ENCODE assay signal across 20 cellular contexts in genomic region chr2:240868286-240869108, GRCh38. TPM values are rescaled to one million over a fixed set of nuclear protein-coding genes. Genes with fewer than 3 reads are reported as not detected.
DNase-seq lines count a peak whose midpoint lies in the region; ATAC-seq and TF ChIP-seq lines count a peak whose summit lies in the region.
"Had no signal": no experiment of that assay in that cellular context is flagged by ENCODE, and none has a peak within 500 bp of the region (broad histone marks: within the 10 kb centered on the region; RNA-seq: fewer than 3 reads in every experiment).

Gene AGXT, plus strand, starts transcription at chr2:240868824. Its CDS starts 42 bp downstream, at chr2:240868866.

- TF ChIP-seq POLR2A in NB4 (IDR thresholded peaks at IDR 0.05; ENCODE audit: extremely low read depth, insufficient read length) (no peak), right lobe of liver (IDR thresholded peaks at IDR 0.05) (peak; percentile 87)

- no peaks in the 10 kb centered on the region for H3K9me3 ChIP-seq in GM23248 (ENCODE audit: low read depth)
- no peaks in the 10 kb centered on the region for H3K9me3 ChIP-seq in right lobe of liver
- H3K9me3 ChIP-seq: pancreas had no signal

- no peaks in the 10 kb centered on the region for H3F3A ChIP-seq in GM23248 (ENCODE audit: insufficient read depth)

- H2AFZ ChIP-seq in GM23248: no peak within 1 kb of the TSS

- peaks cover 8% of the 10 kb centered on the region for H3K27me3 ChIP-seq in GM23248 (replicated peaks; ENCODE audit: insufficient read depth)
- H3K27me3 ChIP-seq in right lobe of liver: no peaks in the 10 kb centered on the region
- H3K27me3 ChIP-seq: pancreas had no signal

- H3K36me3 ChIP-seq in GM23248 (ENCODE audit: low read depth) (no peaks in the 10 kb centered on the region), right lobe of liver (peaks cover 0 to 39% (median 7%) of the 10 kb centered on the region in 4 donors)
- H3K36me3 ChIP-seq: pancreas had no signal

- 58 to 63% methylated on average over 18 to 21 of the region's 21 CpGs for WGBS in GM23248 (ENCODE audit: low coverage in 1 of 2, low lambda C conversion rate in 2 of 2, missing lambda C conversion rate in 2 of 2), 2 experiments
- WGBS in right lobe of liver (ENCODE audit: insufficient coverage, low coverage, low lambda C conversion rate, missing lambda C conversion rate): 27% methylated on average over 11 of the region's 21 CpGs

- H3K27ac ChIP-seq in GM23248 (no peak within 1 kb of the TSS), right lobe of liver (peak within 1 kb of the TSS; percentile 59 to 96 (median 70))
- H3K27ac ChIP-seq: pancreas had no signal

- in situ Hi-C loops in GM23248 (cut with MboI): no loop called here

- no peak within 1 kb of the TSS for H3K9ac ChIP-seq in GM23248

- TF ChIP-seq CTCF in NB4 (IDR thresholded peaks at IDR 0.05; ENCODE audit: low read depth, low read length) (no peak), right lobe of liver (IDR thresholded peaks at IDR 0.05) (no peak)

- intact Hi-C loops in right lobe of liver (cut with DNase I): no loop called here

- peak; percentile 32 for DNase-seq in GM23248
- DNase-seq in NB4 (ENCODE audit: low read depth): peak; percentile 92
- peak; percentile 23 for DNase-seq in SW480 (ENCODE audit: low spot score)
- peak; percentile 84 to 96 (median 94) for DNase-seq in right lobe of liver
- DNase-seq in activated CD4-positive, alpha-beta T cell treated with anti-CD3 and anti-CD28 coated beads for 4 hours: no peak
- DNase-seq in activated CD4-positive, CD25-positive, alpha-beta regulatory T cell treated with anti-CD3 and anti-CD28 coated beads, Interleukin-2, amount 50 U/mL, for 72 hours: no peak
- DNase-seq: activated CD8-positive, alpha-beta T cell treated with anti-CD3 and anti-CD28 coated beads for 36 hours; CD8-positive, alpha-beta T cell; NCI-H526 treated with DMSO at 0.1 percent for 48 hours; stimulated activated CD4-positive, alpha-beta T cell treated with anti-CD3 and anti-CD28 coated beads, Interleukin-4, amount 100 ng/mL, for 24 hours; stimulated activated naive CD8-positive, alpha-beta T cell treated with anti-CD3 and anti-CD28 coated beads, Interleukin-15, amount 100 ng/mL, for 72 hours had no signal

- no peaks in the 10 kb centered on the region for H3K9me2 ChIP-seq in GM23248 (ENCODE audit: insufficient read depth)

- no peaks in the 10 kb centered on the region for H3K4me1 ChIP-seq in GM23248 (ENCODE audit: insufficient read depth)
- H3K4me1 ChIP-seq in right lobe of liver: peaks cover 0 to 46% (median 21%) of the 10 kb centered on the region in 4 donors
- H3K4me1 ChIP-seq: pancreas had no signal

- no peaks in the 10 kb centered on the region for H3K79me2 ChIP-seq in GM23248 (ENCODE audit: insufficient read depth)

- no peaks in the 10 kb centered on the region for H4K20me1 ChIP-seq in GM23248 (ENCODE audit: insufficient read depth)

- ATAC-seq in right lobe of liver (peak; percentile 58 to 76 (median 72)), HG02642 (IDR thresholded peaks at IDR 0.05; ENCODE audit: poor library complexity, unreplicated experiment) (no peak), HG02623 (IDR thresholded peaks at IDR 0.05; ENCODE audit: unreplicated experiment) (no peak)
- ATAC-seq: activated CD8-positive, alpha-beta T cell treated with anti-CD3 and anti-CD28 coated beads for 36 hours; CD8-positive, alpha-beta T cell; K562; pancreas; stimulated activated naive CD8-positive, alpha-beta T cell treated with anti-CD3 and anti-CD28 coated beads, Interleukin-15, amount 100 ng/mL, for 72 hours had no signal

- no peak within 1 kb of the TSS for H3K4me2 ChIP-seq in GM23248 (ENCODE audit: unreplicated experiment)

- H3K4me3 ChIP-seq in GM23248 (no peak within 1 kb of the TSS), NB4 (ENCODE audit: low read depth, low read length) (no peak within 1 kb of the TSS), right lobe of liver (peak within 1 kb of the TSS; percentile 57 to 93 (median 92))
- H3K4me3 ChIP-seq: K562, pancreas had no signal

RNA-seq across cellular contexts. Expression of gene AGXT, which starts in this region (rescaled TPM):
- total RNA-seq in GM23248 (2014; rRNA removed; shearing (Covaris generic)): not detected in 2 replicates
- polyA plus RNA-seq in GM23248 (2016; fragmentation: Nextera tagmentation; extraction: Ambion mirVana): not detected in 2 replicates
- 1,000 to 10,000 TPM in 4 of 6 experiments, 100 to 1,000 TPM in 2; 744 to 1,833 (median 1,254) TPM for total RNA-seq in right lobe of liver
- total RNA-seq: activated CD8-positive, alpha-beta T cell treated with anti-CD3 and anti-CD28 coated beads for 36 hours; CD8-positive, alpha-beta T cell; dermis microvascular lymphatic vessel endothelial cell; glomerular endothelial cell; H1; lower leg skin; T-helper 1 cell treated with Interleukin-12 subunit alpha and Interleukin-12 subunit beta and Interleukin-4 antibody, amounts not matched to agents 30 ng/mL and 1 ng/mL, for 36 hours had no signal
- polyA plus RNA-seq: K562 had no signal

Comparison
In these comparisons a context has a peak if more than half of its experiments do, and no peak if none do; other contexts are left out.
1. RNA of gene AGXT (total RNA-seq): 744 to 1,833 TPM in right lobe of liver; not detected in GM23248; every median in the first group is over 100 times any median in the second.
2. Peak in DNase-seq in GM23248; RNA of the gene not detected or under 1 TPM.
3. DNase-seq: peak in NB4 (single experiment), SW480 (single experiment) and right lobe of liver (3 of 3); none in activated CD4-positive, alpha-beta T cell treated with anti-CD3 and anti-CD28 coated beads for 4 hours (0 of 2) and activated CD4-positive, CD25-positive, alpha-beta regulatory T cell treated with anti-CD3 and anti-CD28 coated beads, Interleukin-2, amount 50 U/mL, for 72 hours (single experiment).
4. H3K4me3 ChIP-seq: peak in right lobe of liver (3 of 3); none in GM23248 (single experiment) and NB4 (single experiment).
5. ATAC-seq: peak in right lobe of liver (4 of 4); none in HG02642 (single experiment) and HG02623 (single experiment).